In genomic region chr5:176356179-176356566, GRCh38 we compare ENCODE assay signal across 19 cellular contexts. TPM values are rescaled to one million over a fixed set of nuclear protein-coding genes. Genes with fewer than 3 reads are reported as not detected.
"Had no signal": no experiment of that assay in that cellular context is flagged by ENCODE, and none has a peak within 500 bp of the region (broad histone marks: within the 10 kb centered on the region; RNA-seq: fewer than 3 reads in every experiment).

No MANE protein-coding gene starts in this region.

- H3K4me3 ChIP-seq: SJSA1, SK-N-MC had no signal

- H3K9ac ChIP-seq: KMS-11 had no signal

- DNase-seq: IMR-90, Kasumi-1, MM.1S, NCI-H1092 treated with DMSO at 0.1 percent for 48 hours, NCI-H1436, NCI-H2029, NCI-H2081 treated with DMSO at 0.1 percent for 48 hours, NCI-H2227 treated with DMSO at 0.1 percent for 48 hours, NCI-H526 treated with DMSO at 0.1 percent for 48 hours, NCI-H774, Right ventricle myocardium superior, RPMI8226, SIG-M5, SW 1271 had no signal

- H3K27ac ChIP-seq: KMS-11, SJSA1, SK-N-MC had no signal

- H3K9me3 ChIP-seq: SJSA1 had no signal

- H3K27me3 ChIP-seq: SJSA1 had no signal

RNA-seq across cellular contexts. Expression of gene ARL10, which starts 9.1 kb away (rescaled TPM):
- total RNA-seq: HT-29, NCI-H460 had no signal
